In the genomic region with DNA sequence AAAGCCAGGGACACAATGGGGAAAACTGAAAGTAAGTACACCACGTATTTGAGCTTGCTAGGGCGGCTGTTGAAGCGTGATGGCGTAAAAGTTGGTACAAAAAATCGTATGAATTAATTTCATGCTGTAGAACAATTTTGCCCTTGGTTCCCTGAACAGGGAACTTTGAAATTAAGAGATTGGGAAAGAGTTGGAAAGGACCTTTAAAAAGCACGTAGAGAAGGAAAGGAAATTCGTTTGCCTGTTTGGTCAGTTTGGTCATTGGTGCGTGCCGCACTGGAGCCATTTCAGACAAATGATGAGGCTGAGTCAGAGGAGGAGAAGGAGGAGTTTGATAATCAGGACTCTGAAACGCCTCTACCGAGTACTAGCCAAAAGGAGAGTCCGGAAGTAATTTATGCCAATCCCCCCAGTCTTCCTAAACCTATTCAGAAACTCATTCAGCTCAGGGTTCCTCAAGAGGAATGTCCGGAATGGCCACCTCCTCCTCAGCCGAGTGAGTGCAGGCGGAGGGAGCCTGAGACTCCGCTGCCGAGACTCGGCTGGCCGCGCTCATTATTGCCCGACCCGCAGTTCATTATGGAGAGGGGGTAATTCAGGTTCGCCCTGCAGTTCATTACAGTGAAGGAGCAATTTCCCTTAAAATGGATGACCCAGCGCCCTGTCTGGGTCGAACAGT, we compare ENCODE assay signal across 8 cellular contexts. TPM values are rescaled to one million over a fixed set of nuclear protein-coding genes. Genes with fewer than 3 reads are reported as not detected.
DNase-seq lines count a peak whose midpoint lies in the region; ATAC-seq and TF ChIP-seq lines count a peak whose summit lies in the region.

No MANE protein-coding gene starts in this region.

- 0% methylated on average over 25 of the region's 25 CpGs for WGBS in lung, 2 donors

- TF ChIP-seq POLR2A in NB4 (IDR thresholded peaks at IDR 0.05; ENCODE audit: extremely low read depth, insufficient read length): peak; percentile 28

- H3K27ac ChIP-seq in lung (ENCODE audit: low read depth in 1 of 2, low read length in 1 of 2) (peak overlapping the region; percentile 77 to 88), stomach smooth muscle (ENCODE audit: low read length) (peak overlapping the region; percentile 53)

- TF ChIP-seq CTCF in NB4 (IDR thresholded peaks at IDR 0.05; ENCODE audit: low read depth, low read length) (no peak), lung (IDR thresholded peaks at IDR 0.05; ENCODE audit: control extremely low read depth, extremely low read depth) (no peak)

- H3K9ac ChIP-seq in stomach smooth muscle (ENCODE audit: low read length in 2 of 2): peak overlapping the region; percentile 67 to 79

- no peaks in the 10 kb centered on the region for H3K27me3 ChIP-seq in lung (ENCODE audit: control insufficient read depth, insufficient read depth)
- H3K27me3 ChIP-seq in stomach smooth muscle (ENCODE audit: control insufficient read depth in 1 of 2, insufficient read depth in 2 of 2, low read length in 2 of 2): peaks cover 0 to 7% of the 10 kb centered on the region in 2 donors

- H3K4me3 ChIP-seq in NB4 (ENCODE audit: low read depth, low read length) (peak overlapping the region; percentile 77), lung (peak overlapping the region; percentile 51), stomach smooth muscle (ENCODE audit: low read length in 2 of 2) (peak overlapping the region; percentile 79 to 83)

- no peaks in the 10 kb centered on the region for H3K36me3 ChIP-seq in lung (ENCODE audit: control insufficient read depth in 2 of 2, insufficient read depth in 2 of 2, low read length in 2 of 2)
- H3K36me3 ChIP-seq in stomach smooth muscle (ENCODE audit: control insufficient read depth in 2 of 2, insufficient read depth in 2 of 2, low read length in 2 of 2): no peaks in the 10 kb centered on the region

- H3K9me3 ChIP-seq in lung (ENCODE audit: control insufficient read depth in 2 of 2, insufficient read depth in 1 of 2, low read length in 1 of 2): no peaks in the 10 kb centered on the region
- no peaks in the 10 kb centered on the region for H3K9me3 ChIP-seq in stomach smooth muscle (ENCODE audit: control insufficient read depth in 2 of 2, low read length in 2 of 2)

- peak; percentile 19 for DNase-seq in activated gamma-delta T cell treated with Interleukin-2 at 50 U/mL for 16 hours
- DNase-seq in activated gamma-delta T cell (lab: John Stamatoyannopoulos, UW): no peak
- peak; percentile 80 for DNase-seq in NB4 (ENCODE audit: low read depth)
- peak; percentile 18 for DNase-seq in activated CD4-positive, alpha-beta T cell treated with anti-CD3 and anti-CD28 coated beads for 1 hour
- DNase-seq in effector CD4-positive, alpha-beta T cell: peak; percentile 9
- peak; percentile 56 for DNase-seq in lung (ENCODE audit: low spot score)

- ATAC-seq in HG02588 (IDR thresholded peaks at IDR 0.05; ENCODE audit: unreplicated experiment) (peak; percentile 70), lung (ENCODE audit: insufficient read depth, low FRiP score) (peak; percentile 88)

- H3K4me1 ChIP-seq in lung (ENCODE audit: control insufficient read depth in 2 of 2, insufficient read depth in 2 of 2, low read length in 2 of 2): no peaks in the 10 kb centered on the region
- peaks cover 8% of the 10 kb centered on the region for H3K4me1 ChIP-seq in stomach smooth muscle (ENCODE audit: control insufficient read depth, insufficient read depth, low read length)

RNA-seq across cellular contexts. Expression of gene PRSS16, which starts 59.2 kb away (rescaled TPM):
- total RNA-seq in lung: 10 to 100 TPM in 1 of 2 donors, 1 to 10 TPM in 1; 3.2 to 18.0 TPM
- 10 to 100 TPM; 10.2 to 11.0 TPM for polyA plus RNA-seq in lung
